Comparison of ENCODE assay signal across 21 cellular contexts in genomic region chr18:78804206-78805030, GRCh38.
DNase-seq lines count a peak whose midpoint lies in the region; ATAC-seq and TF ChIP-seq lines count a peak whose summit lies in the region.
"Had no signal": no experiment of that assay in that cellular context is flagged by ENCODE, and none has a peak within 500 bp of the region (broad histone marks: within the 10 kb centered on the region; RNA-seq: fewer than 3 reads in every experiment).

No MANE protein-coding gene starts in this region.

- no peaks in the 10 kb centered on the region for H3K27me3 Mint-ChIP-seq in chondrocyte (ENCODE audit: low read depth)
- H3K27me3 Mint-ChIP-seq: B cell had no signal

- WGBS in neuronal stem cell (ENCODE audit: extremely low coverage in 2 of 2, insufficient read length in 2 of 2, insufficient replicate concordance in 1 of 2), 2 donors: no CpG with 5 or more reads among the region's 26 CpGs
- WGBS in spleen, 5 donors: 87 to 93% (median 91%) methylated on average over 9 to 26 of the region's 26 CpGs

- peaks cover 16 to 40% (median 32%) of the 10 kb centered on the region in 10 experiments for H3K4me1 ChIP-seq in BLaER1 treated with 17β-estradiol and CSF1 and Interleukin-3, amounts not matched to agents 10 nM and 100 nM
- peaks cover 0 to 7% of the 10 kb centered on the region in 2 donors for H3K4me1 ChIP-seq in neuronal stem cell (ENCODE audit: control insufficient read depth in 2 of 2, insufficient read depth in 1 of 2, low read depth in 1 of 2, low read length in 2 of 2)
- no peaks in the 10 kb centered on the region for H3K4me1 ChIP-seq in spleen
- H3K4me1 ChIP-seq in effector memory CD4-positive, alpha-beta T cell (ENCODE audit: control insufficient read depth, insufficient read depth, low read length, poor library complexity, severe bottlenecking): no peaks in the 10 kb centered on the region

- peak overlapping the region in 3 of 11 experiments; percentile 4 to 67 (median 59); a peak in 5 of 22 replicates for H3K9ac ChIP-seq in BLaER1 treated with 17β-estradiol and CSF1 and Interleukin-3, amounts not matched to agents 10 nM and 100 nM
- no peak overlapping the region for H3K9ac ChIP-seq in neuronal stem cell (ENCODE audit: low read depth, low read length, poor library complexity)
- H3K9ac ChIP-seq: BLaER1 had no signal

- H3K4me1 Mint-ChIP-seq in chondrocyte (ENCODE audit: low read depth): no peaks in the 10 kb centered on the region
- H3K4me1 Mint-ChIP-seq: B cell; CD8-positive, alpha-beta memory T cell; GM23338 had no signal

- H2BK12ac ChIP-seq in neuronal stem cell (ENCODE audit: low read length): no peak overlapping the region

- H3K9me3 ChIP-seq in BLaER1 treated with 17β-estradiol and CSF1 and Interleukin-3, amounts not matched to agents 10 nM and 100 nM (replicated peaks in 1 of 11): peaks cover 46 to 59% (median 52%) of the 10 kb centered on the region in 11 experiments
- no peaks in the 10 kb centered on the region for H3K9me3 ChIP-seq in neuronal stem cell (replicated peaks in 1 of 2; ENCODE audit: control insufficient read depth in 2 of 2, insufficient read depth in 1 of 2, low read depth in 1 of 2, low read length in 2 of 2)
- peaks cover 0 to 18% (median 0%) of the 10 kb centered on the region in 8 donors for H3K9me3 ChIP-seq in spleen
- H3K9me3 ChIP-seq in effector memory CD4-positive, alpha-beta T cell (ENCODE audit: control insufficient read depth, low read length): no peaks in the 10 kb centered on the region

- no peaks in the 10 kb centered on the region for H3K27me3 ChIP-seq in BLaER1 treated with 17β-estradiol and CSF1 and Interleukin-3, amounts not matched to agents 10 nM and 100 nM
- no peaks in the 10 kb centered on the region for H3K27me3 ChIP-seq in neuronal stem cell (ENCODE audit: control insufficient read depth in 3 of 3, insufficient read depth in 3 of 3, low read depth in 1 of 3, low read length in 3 of 3)
- peaks cover 0 to 3% (median 0%) of the 10 kb centered on the region in 7 donors for H3K27me3 ChIP-seq in spleen (replicated peaks in 1 of 7)
- no peaks in the 10 kb centered on the region for H3K27me3 ChIP-seq in effector memory CD4-positive, alpha-beta T cell (replicated peaks; ENCODE audit: control insufficient read depth, insufficient read depth, low read length, poor library complexity, severe bottlenecking)
- H3K27me3 ChIP-seq: BLaER1 had no signal

- no peak overlapping the region for H3K4me3 Mint-ChIP-seq in chondrocyte (ENCODE audit: unreplicated experiment)
- H3K4me3 Mint-ChIP-seq: B cell; CD14-positive monocyte; CD4-positive, alpha-beta T cell; CD8-positive, alpha-beta memory T cell; GM23338; H9 had no signal

- H2AK5ac ChIP-seq in neuronal stem cell (ENCODE audit: low read depth, low read length): no peak overlapping the region

- no peak overlapping the region for H4K91ac ChIP-seq in neuronal stem cell (ENCODE audit: low read depth, low read length, poor library complexity)

- H2BK15ac ChIP-seq in neuronal stem cell (ENCODE audit: low read length): peak overlapping the region; percentile 9

- no peaks in the 10 kb centered on the region for H3K36me3 Mint-ChIP-seq in chondrocyte (ENCODE audit: low read depth)
- H3K36me3 Mint-ChIP-seq: CD14-positive monocyte; CD8-positive, alpha-beta memory T cell had no signal

- no peak for ATAC-seq in HG03045 (IDR thresholded peaks at IDR 0.05; ENCODE audit: unreplicated experiment)
- ATAC-seq: GM12878, GM23338, HCT116 had no signal

- DNase-seq in chondrocyte (ENCODE audit: low spot score) (peak; percentile 79), neuronal stem cell (ENCODE audit: low spot score) (no peak), spleen (peak; percentile 66), NCI-H446 (lab: John Stamatoyannopoulos, UW) (no peak), AML-193 (lab: John Stamatoyannopoulos, UW) (no peak)
- no peak for DNase-seq in effector memory CD4-positive, alpha-beta T cell
- DNase-seq: CD4-positive, alpha-beta T cell; CD8-positive, alpha-beta memory T cell; DMS 273 treated with DMSO at 0.1 percent for 48 hours; DMS79; EL; GDM1; H9 had no signal

- intact Hi-C loops in spleen (cut with DNase I; ENCODE audit: low total_unique reads): no loop called here

- no peak for TF ChIP-seq CTCF in chondrocyte (IDR thresholded peaks at IDR 0.05)
- TF ChIP-seq CTCF in spleen (IDR thresholded peaks at IDR 0.05 in 8 of 11, conservative IDR thresholded peaks at IDR 0.05 in 3 of 11): no peak

- H3K14ac ChIP-seq in neuronal stem cell (ENCODE audit: low read length): no peak overlapping the region

- peaks cover 29% of the 10 kb centered on the region for H3K9me3 Mint-ChIP-seq in chondrocyte (ENCODE audit: low read depth)
- H3K9me3 Mint-ChIP-seq: CD4-positive, alpha-beta T cell; H9 had no signal

- no peaks in the 10 kb centered on the region for H4K20me1 ChIP-seq in BLaER1 treated with 17β-estradiol and CSF1 and Interleukin-3, amounts not matched to agents 10 nM and 100 nM
- H4K20me1 ChIP-seq: BLaER1 had no signal

- 0 out of 22 replicates have a peak, but pooled peaks cover 0 to 3% (median 0%) of the 10 kb centered on the region in 11 experiments for H3K36me3 ChIP-seq in BLaER1 treated with 17β-estradiol and CSF1 and Interleukin-3, amounts not matched to agents 10 nM and 100 nM
- H3K36me3 ChIP-seq in neuronal stem cell (replicated peaks in 1 of 2; ENCODE audit: control insufficient read depth in 2 of 2, insufficient read depth in 2 of 2, low read length in 2 of 2): no peaks in the 10 kb centered on the region
- H3K36me3 ChIP-seq in spleen: no peaks in the 10 kb centered on the region
- no peaks in the 10 kb centered on the region for H3K36me3 ChIP-seq in effector memory CD4-positive, alpha-beta T cell (ENCODE audit: control insufficient read depth, insufficient read depth, low read length)
- H3K36me3 ChIP-seq: BLaER1 had no signal

- no peak overlapping the region for H3K27ac Mint-ChIP-seq in chondrocyte (ENCODE audit: unreplicated experiment)
- H3K27ac Mint-ChIP-seq: B cell; CD14-positive monocyte; CD4-positive, alpha-beta T cell; CD8-positive, alpha-beta memory T cell; GM23338; H9 had no signal

- H3K79me1 ChIP-seq in neuronal stem cell (ENCODE audit: low read depth, low read length): no peaks in the 10 kb centered on the region

- peak overlapping the region in 4 of 11 experiments; percentile 62 to 81 (median 70); a peak in 2 of 22 replicates for H3K4me2 ChIP-seq in BLaER1 treated with 17β-estradiol and CSF1 and Interleukin-3, amounts not matched to agents 10 nM and 100 nM
- no peak overlapping the region for H3K4me2 ChIP-seq in neuronal stem cell (ENCODE audit: insufficient read depth, low read length, poor library complexity, severe bottlenecking)
- H3K4me2 ChIP-seq: GM23338 had no signal

- H2AFZ ChIP-seq in neuronal stem cell (ENCODE audit: low read length): no peak overlapping the region
- H2AFZ ChIP-seq: GM23338 had no signal

- no peak for TF ChIP-seq POLR2A in spleen (IDR thresholded peaks at IDR 0.05)

- no peak overlapping the region for H2BK5ac ChIP-seq in neuronal stem cell (ENCODE audit: low read length)

- H3K4ac ChIP-seq in neuronal stem cell (ENCODE audit: low read length): no peak overlapping the region

- no peak overlapping the region for H4K8ac ChIP-seq in neuronal stem cell (ENCODE audit: low read depth, low read length)

- H2BK120ac ChIP-seq in neuronal stem cell (ENCODE audit: low read depth, low read length): peak overlapping the region; percentile 63

- H3K4me3 ChIP-seq in BLaER1 treated with 17β-estradiol and CSF1 and Interleukin-3, amounts not matched to agents 10 nM and 100 nM: peak overlapping the region in 1 of 10 experiments; percentile 17; a peak in 2 of 20 replicates
- H3K4me3 ChIP-seq in neuronal stem cell (ENCODE audit: low read length in 2 of 2): no peak overlapping the region
- H3K4me3 ChIP-seq in spleen: no peak overlapping the region
- no peak overlapping the region for H3K4me3 ChIP-seq in effector memory CD4-positive, alpha-beta T cell (ENCODE audit: insufficient read depth, low read depth, low read length, poor library complexity, severe bottlenecking)
- H3K4me3 ChIP-seq: GM12878, GM23338 had no signal

- peak overlapping the region in 9 of 11 experiments; percentile 67 to 93 (median 87); a peak in 17 of 22 replicates for H3K27ac ChIP-seq in BLaER1 treated with 17β-estradiol and CSF1 and Interleukin-3, amounts not matched to agents 10 nM and 100 nM
- no peak overlapping the region for H3K27ac ChIP-seq in neuronal stem cell (replicated peaks; ENCODE audit: low read length)
- no peak overlapping the region for H3K27ac ChIP-seq in spleen
- H3K27ac ChIP-seq in effector memory CD4-positive, alpha-beta T cell (ENCODE audit: insufficient read depth, low read length, poor library complexity, severe bottlenecking): no peak overlapping the region

- H3K23ac ChIP-seq in neuronal stem cell (ENCODE audit: low read depth, low read length, poor library complexity): no peak overlapping the region

- H3K18ac ChIP-seq in neuronal stem cell (ENCODE audit: low read length): no peak overlapping the region

Comparison
In these comparisons a context has a peak if more than half of its experiments do, and no peak if none do; other contexts are left out.
1. H3K27ac ChIP-seq: peak in BLaER1 treated with 17β-estradiol and CSF1 and Interleukin-3, amounts not matched to agents 10 nM and 100 nM (9 of 11); none in neuronal stem cell (single experiment), spleen (0 of 8) and effector memory CD4-positive, alpha-beta T cell (single experiment).
2. DNase-seq: peak in chondrocyte (single experiment) and spleen (single experiment); none in neuronal stem cell (single experiment), effector memory CD4-positive, alpha-beta T cell (0 of 3), NCI-H446 (0 of 2) and AML-193 (0 of 2).